In the genomic region with DNA sequence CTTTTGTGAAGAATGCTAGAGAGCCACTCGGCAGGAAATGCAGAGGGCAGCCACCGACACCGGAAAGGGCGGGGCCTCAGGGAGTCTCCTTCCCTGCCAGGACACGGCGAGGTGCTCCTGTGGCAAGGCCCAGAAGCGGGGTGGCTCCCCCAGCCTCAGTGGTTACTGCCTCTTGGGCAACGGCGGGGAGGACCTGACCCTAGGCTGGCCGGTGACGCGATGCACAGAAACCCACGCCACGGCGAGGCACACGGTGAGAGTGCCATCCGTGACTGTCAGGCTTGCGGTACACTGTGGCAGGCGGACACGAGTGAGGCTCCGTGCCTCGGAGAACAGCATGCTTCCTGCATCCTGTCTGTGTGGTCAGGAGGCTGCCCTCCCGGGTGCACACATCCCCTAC, we compare ENCODE assay signal across 1 cellular context.
TF ChIP-seq lines count a peak whose summit lies in the region.

No MANE protein-coding gene starts in this region.

TF ChIP-seq in HepG2, 621 proteins besides CTCF, POLR2A, EP300 and RAD21:
- TF ChIP-seq THAP11 (CRISPR knock-in tag; IDR thresholded peaks at IDR 0.05) = no peak
- TF ChIP-seq ZNF556 (CRISPR knock-in tag; IDR thresholded peaks at IDR 0.05; ENCODE audit: borderline replicate concordance) = no peak
- TF ChIP-seq ATF7-NPFF (CRISPR knock-in tag; IDR thresholded peaks at IDR 0.05; ENCODE audit: low read depth) = no peak
- peak; percentile 15; the same call in 1 of the 2 replicates for TF ChIP-seq ZNF687 (CRISPR knock-in tag; IDR thresholded peaks at IDR 0.05)
- TF ChIP-seq MNT (IDR thresholded peaks at IDR 0.05) = no peak
- TF ChIP-seq, protein P1, sequence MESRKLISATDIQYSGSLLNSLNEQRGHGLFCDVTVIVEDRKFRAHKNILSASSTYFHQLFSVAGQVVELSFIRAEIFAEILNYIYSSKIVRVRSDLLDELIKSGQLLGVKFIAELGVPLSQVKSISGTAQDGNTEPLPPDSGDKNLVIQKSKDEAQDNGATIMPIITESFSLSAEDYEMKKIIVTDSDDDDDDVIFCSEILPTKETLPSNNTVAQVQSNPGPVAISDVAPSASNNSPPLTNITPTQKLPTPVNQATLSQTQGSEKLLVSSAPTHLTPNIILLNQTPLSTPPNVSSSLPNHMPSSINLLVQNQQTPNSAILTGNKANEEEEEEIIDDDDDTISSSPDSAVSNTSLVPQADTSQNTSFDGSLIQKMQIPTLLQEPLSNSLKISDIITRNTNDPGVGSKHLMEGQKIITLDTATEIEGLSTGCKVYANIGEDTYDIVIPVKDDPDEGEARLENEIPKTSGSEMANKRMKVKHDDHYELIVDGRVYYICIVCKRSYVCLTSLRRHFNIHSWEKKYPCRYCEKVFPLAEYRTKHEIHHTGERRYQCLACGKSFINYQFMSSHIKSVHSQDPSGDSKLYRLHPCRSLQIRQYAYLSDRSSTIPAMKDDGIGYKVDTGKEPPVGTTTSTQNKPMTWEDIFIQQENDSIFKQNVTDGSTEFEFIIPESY (CRISPR knock-in tag; IDR thresholded peaks at IDR 0.05) = no peak
- TF ChIP-seq, protein P2, sequence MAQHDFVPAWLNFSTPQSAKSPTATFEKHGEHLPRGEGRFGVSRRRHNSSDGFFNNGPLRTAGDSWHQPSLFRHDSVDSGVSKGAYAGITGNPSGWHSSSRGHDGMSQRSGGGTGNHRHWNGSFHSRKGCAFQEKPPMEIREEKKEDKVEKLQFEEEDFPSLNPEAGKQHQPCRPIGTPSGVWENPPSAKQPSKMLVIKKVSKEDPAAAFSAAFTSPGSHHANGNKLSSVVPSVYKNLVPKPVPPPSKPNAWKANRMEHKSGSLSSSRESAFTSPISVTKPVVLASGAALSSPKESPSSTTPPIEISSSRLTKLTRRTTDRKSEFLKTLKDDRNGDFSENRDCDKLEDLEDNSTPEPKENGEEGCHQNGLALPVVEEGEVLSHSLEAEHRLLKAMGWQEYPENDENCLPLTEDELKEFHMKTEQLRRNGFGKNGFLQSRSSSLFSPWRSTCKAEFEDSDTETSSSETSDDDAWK (CRISPR knock-in tag; IDR thresholded peaks at IDR 0.05) = no peak
- peak; percentile 37 for TF ChIP-seq AGO2 (optimal IDR thresholded peaks at IDR 0.05; ENCODE audit: low read depth, low read length)
- TF ChIP-seq NFKB2 (CRISPR knock-in tag; IDR thresholded peaks at IDR 0.05; ENCODE audit: borderline replicate concordance) = no peak
